Comparison of ENCODE assay signal across 18 cellular contexts in genomic region chr22:50487290-50488005, GRCh38. TPM values are rescaled to one million over a fixed set of nuclear protein-coding genes. Genes with fewer than 3 reads are reported as not detected.
DNase-seq lines count a peak whose midpoint lies in the region; ATAC-seq and TF ChIP-seq lines count a peak whose summit lies in the region.
"Had no signal": no experiment of that assay in that cellular context is flagged by ENCODE, and none has a peak within 500 bp of the region (broad histone marks: within the 10 kb centered on the region; RNA-seq: fewer than 3 reads in every experiment).

No MANE protein-coding gene starts in this region.

- no peaks in the 10 kb centered on the region for H3K9me2 ChIP-seq in OCI-LY1 (ENCODE audit: low read depth, low read length)

- POLR2A ChIA-PET in CD4-positive, alpha-beta memory T cell (lab: Charles Lee; ENCODE audit: partially characterized antibody), result no interaction called here

- no peak overlapping the region for H3K27ac ChIP-seq in OCI-LY1 (ENCODE audit: low read depth, low read length, poor library complexity, severe bottlenecking)
- no peak overlapping the region for H3K27ac ChIP-seq in CD4-positive, alpha-beta memory T cell (ENCODE audit: low read depth, low read length)

- no peak for DNase-seq in activated naive CD8-positive, alpha-beta T cell treated with anti-CD3 and anti-CD28 coated beads, Interleukin-2, amount 50 U/mL, for 24 hours
- no peak for DNase-seq in activated naive CD8-positive, alpha-beta T cell treated with anti-CD3 and anti-CD28 coated beads for 36 hours
- DNase-seq in islet precursor cell, result peak; percentile 45
- no peak for DNase-seq in NCI-H1436 (lab: John Stamatoyannopoulos, UW)
- no peak for DNase-seq in CD4-positive, alpha-beta memory T cell
- no peak for DNase-seq in NCI-H774 (lab: John Stamatoyannopoulos, UW)
- DNase-seq: 8988T, H7, KBM-7, NCI-H1048, NCI-H1436 treated with DMSO at 0.1 percent for 48 hours, NCI-H2029, NCI-H446 treated with DMSO at 0.1 percent for 48 hours, Right ventricle myocardium superior, SW 1271 had no signal

- no peak for TF ChIP-seq CTCF in OCI-LY1 (IDR thresholded peaks at IDR 0.05; ENCODE audit: low read length)

- H3K27me3 ChIP-seq in OCI-LY1 (ENCODE audit: insufficient read depth, low read length), result no peaks in the 10 kb centered on the region
- no peaks in the 10 kb centered on the region for H3K27me3 ChIP-seq in CD4-positive, alpha-beta memory T cell (ENCODE audit: insufficient read depth, low read length)

- no peaks in the 10 kb centered on the region for H3K36me3 Mint-ChIP-seq in activated naive CD8-positive, alpha-beta T cell treated with anti-CD3 and anti-CD28 coated beads, Interleukin-2, amount 50 U/mL, for 24 hours (ENCODE audit: low read depth)
- no peaks in the 10 kb centered on the region for H3K36me3 Mint-ChIP-seq in activated naive CD8-positive, alpha-beta T cell treated with anti-CD3 and anti-CD28 coated beads for 36 hours
- no peaks in the 10 kb centered on the region for H3K36me3 Mint-ChIP-seq in stimulated activated memory B cell treated with anti-CD40 and anti-IgM and Interleukin-4, amounts not matched to agents 10 μg/mL and 1 μg/mL and 100 μg/mL, for 72 hours
- H3K36me3 Mint-ChIP-seq in CD4-positive, alpha-beta memory T cell, result no peaks in the 10 kb centered on the region
- H3K36me3 Mint-ChIP-seq: CD8-positive, alpha-beta T cell had no signal

- peaks cover 28% of the 10 kb centered on the region for H3K4me1 ChIP-seq in OCI-LY1 (ENCODE audit: insufficient read depth, low read length, severe bottlenecking)
- peaks cover 8% of the 10 kb centered on the region for H3K4me1 ChIP-seq in CD4-positive, alpha-beta memory T cell (ENCODE audit: insufficient read depth, low read length)

- H3K79me2 ChIP-seq in OCI-LY1 (ENCODE audit: insufficient read depth, low read length), result no peaks in the 10 kb centered on the region

- no peaks in the 10 kb centered on the region for H3F3A ChIP-seq in OCI-LY1 (ENCODE audit: insufficient read depth, low read length)

- no peaks in the 10 kb centered on the region for H4K20me1 ChIP-seq in OCI-LY1 (ENCODE audit: insufficient read depth, low read length)

- H3K9me3 ChIP-seq in OCI-LY1 (ENCODE audit: low read length), result no peaks in the 10 kb centered on the region
- H3K9me3 ChIP-seq in CD4-positive, alpha-beta memory T cell (ENCODE audit: control insufficient read depth in 1 of 2, low read length in 2 of 2), result no peaks in the 10 kb centered on the region

- H3K4me1 Mint-ChIP-seq in activated naive CD8-positive, alpha-beta T cell treated with anti-CD3 and anti-CD28 coated beads, Interleukin-2, amount 50 U/mL, for 24 hours, result peaks cover 10% of the 10 kb centered on the region
- H3K4me1 Mint-ChIP-seq in activated naive CD8-positive, alpha-beta T cell treated with anti-CD3 and anti-CD28 coated beads for 36 hours, result peaks cover 8% of the 10 kb centered on the region
- peaks cover 42% of the 10 kb centered on the region for H3K4me1 Mint-ChIP-seq in stimulated activated memory B cell treated with anti-CD40 and anti-IgM and Interleukin-4, amounts not matched to agents 10 μg/mL and 1 μg/mL and 100 μg/mL, for 72 hours
- H3K4me1 Mint-ChIP-seq in CD4-positive, alpha-beta memory T cell, result peaks cover 5 to 13% (median 6%) of the 10 kb centered on the region in 4 donors

- intact Hi-C loops in CD4-positive, alpha-beta memory T cell (cut with micrococcal nuclease), result no loop called here

- no peaks in the 10 kb centered on the region for H3K36me3 ChIP-seq in OCI-LY1 (ENCODE audit: insufficient read depth, low read length)
- no peaks in the 10 kb centered on the region for H3K36me3 ChIP-seq in CD4-positive, alpha-beta memory T cell (ENCODE audit: insufficient read depth, low read length)

- H3K4me3 Mint-ChIP-seq in activated naive CD8-positive, alpha-beta T cell treated with anti-CD3 and anti-CD28 coated beads, Interleukin-2, amount 50 U/mL, for 24 hours, result no peak overlapping the region
- H3K4me3 Mint-ChIP-seq in activated naive CD8-positive, alpha-beta T cell treated with anti-CD3 and anti-CD28 coated beads for 36 hours, result no peak overlapping the region
- no peak overlapping the region for H3K4me3 Mint-ChIP-seq in stimulated activated memory B cell treated with anti-CD40 and anti-IgM and Interleukin-4, amounts not matched to agents 10 μg/mL and 1 μg/mL and 100 μg/mL, for 72 hours
- H3K4me3 Mint-ChIP-seq in CD4-positive, alpha-beta memory T cell, result no peak overlapping the region
- H3K4me3 Mint-ChIP-seq: CD8-positive, alpha-beta T cell had no signal

- peak overlapping the region; percentile 49 for H3K4me2 ChIP-seq in OCI-LY1 (ENCODE audit: low read length)

- no peak overlapping the region for H2AFZ ChIP-seq in OCI-LY1 (ENCODE audit: low read length)

- H3K9ac ChIP-seq in OCI-LY1 (ENCODE audit: low read length), result peak overlapping the region; percentile 25; the same call in 1 of the 2 replicates

- peak overlapping the region; percentile 19 for H3K4me3 ChIP-seq in OCI-LY1 (ENCODE audit: low read depth, low read length, poor library complexity, severe bottlenecking)
- no peak overlapping the region for H3K4me3 ChIP-seq in CD4-positive, alpha-beta memory T cell (ENCODE audit: low read length in 2 of 2)

- H3K27ac Mint-ChIP-seq in activated naive CD8-positive, alpha-beta T cell treated with anti-CD3 and anti-CD28 coated beads, Interleukin-2, amount 50 U/mL, for 24 hours, result no peak overlapping the region
- no peak overlapping the region for H3K27ac Mint-ChIP-seq in activated naive CD8-positive, alpha-beta T cell treated with anti-CD3 and anti-CD28 coated beads for 36 hours
- H3K27ac Mint-ChIP-seq in stimulated activated memory B cell treated with anti-CD40 and anti-IgM and Interleukin-4, amounts not matched to agents 10 μg/mL and 1 μg/mL and 100 μg/mL, for 72 hours, result peak overlapping the region; percentile 69
- H3K27ac Mint-ChIP-seq in CD4-positive, alpha-beta memory T cell, result no peak overlapping the region
- H3K27ac Mint-ChIP-seq: CD8-positive, alpha-beta T cell had no signal

- CTCF ChIA-PET in CD4-positive, alpha-beta memory T cell (lab: Charles Lee; ENCODE audit: partially characterized antibody), result interaction anchor here (0.8 to 2.2 kb wide), 2 partner anchors 9 to 10 kb away, joined by 3 to 8 read pairs; no protein-coding TSS in a partner anchor

- peaks cover 2% of the 10 kb centered on the region for H3K27me3 Mint-ChIP-seq in activated naive CD8-positive, alpha-beta T cell treated with anti-CD3 and anti-CD28 coated beads, Interleukin-2, amount 50 U/mL, for 24 hours
- H3K27me3 Mint-ChIP-seq in activated naive CD8-positive, alpha-beta T cell treated with anti-CD3 and anti-CD28 coated beads for 36 hours, result no peaks in the 10 kb centered on the region
- no peaks in the 10 kb centered on the region for H3K27me3 Mint-ChIP-seq in stimulated activated memory B cell treated with anti-CD40 and anti-IgM and Interleukin-4, amounts not matched to agents 10 μg/mL and 1 μg/mL and 100 μg/mL, for 72 hours
- no peaks in the 10 kb centered on the region for H3K27me3 Mint-ChIP-seq in CD4-positive, alpha-beta memory T cell

- ATAC-seq in activated naive CD8-positive, alpha-beta T cell treated with anti-CD3 and anti-CD28 coated beads, Interleukin-2, amount 50 U/mL, for 24 hours, result peak; percentile 11
- peak; percentile 29 for ATAC-seq in stimulated activated memory B cell treated with anti-CD40 and anti-IgM and Interleukin-4, amounts not matched to agents 10 μg/mL and 1 μg/mL and 100 μg/mL, for 72 hours
- ATAC-seq: CD8-positive, alpha-beta T cell had no signal

- no peaks in the 10 kb centered on the region for H3K9me3 Mint-ChIP-seq in activated naive CD8-positive, alpha-beta T cell treated with anti-CD3 and anti-CD28 coated beads, Interleukin-2, amount 50 U/mL, for 24 hours
- H3K9me3 Mint-ChIP-seq in activated naive CD8-positive, alpha-beta T cell treated with anti-CD3 and anti-CD28 coated beads for 36 hours, result no peaks in the 10 kb centered on the region
- no peaks in the 10 kb centered on the region for H3K9me3 Mint-ChIP-seq in stimulated activated memory B cell treated with anti-CD40 and anti-IgM and Interleukin-4, amounts not matched to agents 10 μg/mL and 1 μg/mL and 100 μg/mL, for 72 hours
- no peaks in the 10 kb centered on the region for H3K9me3 Mint-ChIP-seq in CD4-positive, alpha-beta memory T cell
- H3K9me3 Mint-ChIP-seq: CD8-positive, alpha-beta T cell had no signal

RNA-seq across cellular contexts. Expression of gene MIOX, which starts 0.8 kb away (rescaled TPM):
- total RNA-seq in activated naive CD8-positive, alpha-beta T cell treated with anti-CD3 and anti-CD28 coated beads for 36 hours, result under 1 TPM in 1 of 2 experiments, not detected in 1; 0.29 TPM
- not detected for total RNA-seq in CD4-positive, alpha-beta memory T cell
- not detected for polyA plus RNA-seq in CD4-positive, alpha-beta memory T cell
- total RNA-seq: CD8-positive, alpha-beta T cell; H7; Right ventricle myocardium superior had no signal

RNA-seq across cellular contexts. Expression of gene ADM2, which starts 6.1 kb away (rescaled TPM):
- total RNA-seq in activated naive CD8-positive, alpha-beta T cell treated with anti-CD3 and anti-CD28 coated beads for 36 hours, result 1 to 10 TPM; 6.7 to 7.5 TPM
- 1 to 10 TPM; 4.4 to 4.5 TPM for total RNA-seq in CD4-positive, alpha-beta memory T cell
- polyA plus RNA-seq in CD4-positive, alpha-beta memory T cell, result under 1 TPM; 0.07 to 0.48 TPM
- total RNA-seq: Right ventricle myocardium superior had no signal

RNA-seq across cellular contexts. Expression of gene SBF1, which starts 12.6 kb away (rescaled TPM):
- total RNA-seq in activated naive CD8-positive, alpha-beta T cell treated with anti-CD3 and anti-CD28 coated beads for 36 hours, result 100 to 1,000 TPM; 101 to 102 TPM
- 100 to 1,000 TPM; 217 to 221 TPM for total RNA-seq in CD4-positive, alpha-beta memory T cell
- 10 to 100 TPM; 13.2 to 42.9 TPM for polyA plus RNA-seq in CD4-positive, alpha-beta memory T cell

RNA-seq across cellular contexts. Expression of gene LMF2, which starts 20.1 kb away (rescaled TPM):
- total RNA-seq in activated naive CD8-positive, alpha-beta T cell treated with anti-CD3 and anti-CD28 coated beads for 36 hours, result 10 to 100 TPM; 59.3 to 62.6 TPM
- total RNA-seq in CD4-positive, alpha-beta memory T cell, result 100 to 1,000 TPM; 152 to 155 TPM
- 10 to 100 TPM; 21.7 to 33.8 TPM for polyA plus RNA-seq in CD4-positive, alpha-beta memory T cell

RNA-seq across cellular contexts. Expression of gene NCAPH2, which starts 20.6 kb away (rescaled TPM):
- 100 to 1,000 TPM; 143 to 152 TPM for total RNA-seq in activated naive CD8-positive, alpha-beta T cell treated with anti-CD3 and anti-CD28 coated beads for 36 hours
- total RNA-seq in CD4-positive, alpha-beta memory T cell, result 10 to 100 TPM; 81.1 to 81.8 TPM
- polyA plus RNA-seq in CD4-positive, alpha-beta memory T cell, result 10 to 100 TPM; 36.4 to 36.9 TPM
